16 cellular contexts compared by ENCODE assay signal in genomic region chr19:28514166-28514565, GRCh38.
DNase-seq lines count a peak whose midpoint lies in the region; ATAC-seq and TF ChIP-seq lines count a peak whose summit lies in the region.
"Had no signal": no experiment of that assay in that cellular context is flagged by ENCODE, and none has a peak within 500 bp of the region (broad histone marks: within the 10 kb centered on the region; RNA-seq: fewer than 3 reads in every experiment).

No MANE protein-coding gene starts in this region.

- no peaks in the 10 kb centered on the region for H3K9me3 Mint-ChIP-seq in activated CD4-positive, alpha-beta T cell treated with anti-CD3 and anti-CD28 coated beads, Interleukin-2, amount 10 ng/mL, durations not matched to agents 24 days and 14 days
- peaks cover 6% of the 10 kb centered on the region for H3K9me3 Mint-ChIP-seq in osteocyte (ENCODE audit: unreplicated experiment)

- ATAC-seq in GM18511 (IDR thresholded peaks at IDR 0.05; ENCODE audit: unreplicated experiment): no peak
- no peak for ATAC-seq in GM18868 (IDR thresholded peaks at IDR 0.05; ENCODE audit: unreplicated experiment)

- no peak overlapping the region for H3K27ac Mint-ChIP-seq in activated CD4-positive, alpha-beta T cell treated with anti-CD3 and anti-CD28 coated beads, Interleukin-2, amount 10 ng/mL, durations not matched to agents 24 days and 14 days
- H3K27ac Mint-ChIP-seq in osteocyte (ENCODE audit: unreplicated experiment): no peak overlapping the region
- H3K27ac Mint-ChIP-seq: CD14-positive monocyte had no signal

- no peaks in the 10 kb centered on the region for H3K4me1 Mint-ChIP-seq in activated CD4-positive, alpha-beta T cell treated with anti-CD3 and anti-CD28 coated beads, Interleukin-2, amount 10 ng/mL, durations not matched to agents 24 days and 14 days
- no peaks in the 10 kb centered on the region for H3K4me1 Mint-ChIP-seq in osteocyte (ENCODE audit: unreplicated experiment)
- H3K4me1 Mint-ChIP-seq: CD4-positive, alpha-beta memory T cell had no signal

- H3K9ac ChIP-seq in skeletal muscle tissue (ENCODE audit: low read depth in 1 of 3, low read length in 3 of 3): peak overlapping the region in 2 of 3 donors; percentile 51 to 67
- H3K9ac ChIP-seq: BLaER1, GM23248 had no signal

- TF ChIP-seq CTCF in esophagus muscularis mucosa (IDR thresholded peaks at IDR 0.05): no peak
- TF ChIP-seq CTCF in osteocyte (IDR thresholded peaks at IDR 0.05): no peak

- H3K4me3 ChIP-seq in esophagus muscularis mucosa (no peak overlapping the region), skeletal muscle tissue (ENCODE audit: low read length in 3 of 3) (peak overlapping the region in 1 of 3 donors; percentile 30)
- H3K4me3 ChIP-seq: BLaER1, GM23248, HAP-1 had no signal

- H3K27ac ChIP-seq in esophagus muscularis mucosa (replicated peaks in 1 of 4) (no peak overlapping the region), skeletal muscle tissue (ENCODE audit: low read depth, low read length) (peak overlapping the region; percentile 62)
- H3K27ac ChIP-seq: 22Rv1, BLaER1, GM23248 had no signal

- intact Hi-C loops in activated CD4-positive, alpha-beta T cell treated with anti-CD3 and anti-CD28 coated beads, Interleukin-2, amount 10 ng/mL, durations not matched to agents 24 days and 14 days (cut with micrococcal nuclease): no loop called here
- intact Hi-C loops in esophagus muscularis mucosa (cut with DNase I): no loop called here

- H3K27me3 Mint-ChIP-seq in activated CD4-positive, alpha-beta T cell treated with anti-CD3 and anti-CD28 coated beads, Interleukin-2, amount 10 ng/mL, durations not matched to agents 24 days and 14 days: no peaks in the 10 kb centered on the region
- H3K27me3 Mint-ChIP-seq in osteocyte (ENCODE audit: unreplicated experiment): no peaks in the 10 kb centered on the region
- H3K27me3 Mint-ChIP-seq: CD4-positive, alpha-beta memory T cell had no signal

- H3K9me3 ChIP-seq in esophagus muscularis mucosa: no peaks in the 10 kb centered on the region
- no peaks in the 10 kb centered on the region for H3K9me3 ChIP-seq in skeletal muscle tissue (ENCODE audit: control insufficient read depth in 3 of 3, low read length in 3 of 3)
- H3K9me3 ChIP-seq: BLaER1, HAP-1 had no signal

- peak; percentile 26 for DNase-seq in activated CD4-positive, alpha-beta T cell treated with anti-CD3 and anti-CD28 coated beads, Interleukin-2, amount 10 ng/mL, durations not matched to agents 24 days and 14 days
- DNase-seq in activated CD4-positive, alpha-beta T cell treated with anti-CD3 and anti-CD28 coated beads, Interleukin-2, amount 50 U/mL, for 1 hour: no peak
- DNase-seq in esophagus muscularis mucosa (ENCODE audit: extremely low spot score) (peak; percentile 83), osteocyte (ENCODE audit: extremely low spot score, unreplicated experiment) (peak; percentile 44)
- DNase-seq: CD4-positive, alpha-beta memory T cell; DMS153; DMS79; GDM1; GM23248 had no signal

- H3K4me3 Mint-ChIP-seq in activated CD4-positive, alpha-beta T cell treated with anti-CD3 and anti-CD28 coated beads, Interleukin-2, amount 10 ng/mL, durations not matched to agents 24 days and 14 days: no peak overlapping the region
- H3K4me3 Mint-ChIP-seq in osteocyte (ENCODE audit: unreplicated experiment): no peak overlapping the region
- H3K4me3 Mint-ChIP-seq: CD14-positive monocyte; CD4-positive, alpha-beta memory T cell had no signal

- peaks cover 0 to 3% (median 0%) of the 10 kb centered on the region in 4 donors for H3K27me3 ChIP-seq in esophagus muscularis mucosa
- no peaks in the 10 kb centered on the region for H3K27me3 ChIP-seq in skeletal muscle tissue (ENCODE audit: control insufficient read depth in 3 of 3, insufficient read depth in 3 of 3, low read length in 3 of 3)
- H3K27me3 ChIP-seq: BLaER1 had no signal

- H3K4me1 ChIP-seq in esophagus muscularis mucosa (no peaks in the 10 kb centered on the region), skeletal muscle tissue (ENCODE audit: control insufficient read depth in 3 of 3, insufficient read depth in 3 of 3, low read length in 3 of 3) (peaks cover 22 to 32% (median 29%) of the 10 kb centered on the region in 3 donors)
- H3K4me1 ChIP-seq: HAP-1 had no signal

- H3K36me3 ChIP-seq in esophagus muscularis mucosa (no peaks in the 10 kb centered on the region), skeletal muscle tissue (ENCODE audit: control insufficient read depth in 3 of 3, insufficient read depth in 3 of 3, low read length in 3 of 3) (peaks cover 0 to 5% (median 4%) of the 10 kb centered on the region in 3 donors)
- H3K36me3 ChIP-seq: BLaER1, HAP-1 had no signal

- 70% methylated on average over 3 of the region's 3 CpGs for WGBS in esophagus muscularis mucosa

- H3K36me3 Mint-ChIP-seq in activated CD4-positive, alpha-beta T cell treated with anti-CD3 and anti-CD28 coated beads, Interleukin-2, amount 10 ng/mL, durations not matched to agents 24 days and 14 days (ENCODE audit: low read depth): no peaks in the 10 kb centered on the region
- H3K36me3 Mint-ChIP-seq in osteocyte (ENCODE audit: unreplicated experiment): no peaks in the 10 kb centered on the region
- H3K36me3 Mint-ChIP-seq: CD14-positive monocyte; CD4-positive, alpha-beta memory T cell had no signal

- TF ChIP-seq EP300 in esophagus muscularis mucosa (IDR thresholded peaks at IDR 0.05): no peak

- no peak for TF ChIP-seq POLR2A in esophagus muscularis mucosa (IDR thresholded peaks at IDR 0.05; ENCODE audit: low read depth)
